ENCODE assay signal across 1 cellular context in the genomic region with DNA sequence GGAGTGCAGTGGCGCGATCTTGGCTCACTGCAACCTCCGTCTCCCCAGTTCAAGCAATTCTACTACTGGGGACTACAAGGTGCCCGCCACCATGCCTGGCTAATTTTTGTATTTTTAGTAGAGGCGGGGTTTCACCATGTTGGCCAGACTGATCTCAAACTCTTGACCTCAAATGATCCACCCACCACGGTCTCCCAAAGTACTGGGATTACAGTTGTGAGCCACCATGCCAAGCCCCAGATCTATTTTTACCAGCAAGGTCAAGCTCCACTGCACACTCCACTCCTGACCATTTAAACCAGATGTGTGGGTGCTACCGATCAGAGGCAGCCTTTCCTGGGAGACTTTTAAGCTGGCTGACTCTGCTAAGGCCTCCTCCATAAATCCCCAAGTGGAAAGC.
TF ChIP-seq lines count a peak whose summit lies in the region.

No MANE protein-coding gene starts in this region.

TF ChIP-seq in WTC11, 78 proteins besides CTCF, POLR2A, EP300 and RAD21 (continued from another document):
- TF ChIP-seq FOXP4 (CRISPR knock-in tag; IDR thresholded peaks at IDR 0.05): no peak
